Comparison of ENCODE assay signal across 17 cellular contexts in genomic region chr1:29017235-29017634, GRCh38.
DNase-seq lines count a peak whose midpoint lies in the region; ATAC-seq and TF ChIP-seq lines count a peak whose summit lies in the region.
"Had no signal": no experiment of that assay in that cellular context is flagged by ENCODE, and none has a peak within 500 bp of the region (broad histone marks: within the 10 kb centered on the region; RNA-seq: fewer than 3 reads in every experiment).

No MANE protein-coding gene starts in this region.

- POLR2A ChIA-PET in A673 (lab: Charles Lee; ENCODE audit: low non-redundant PET), result no interaction called here
- POLR2A ChIA-PET in CD8-positive, alpha-beta T cell (lab: Charles Lee), result no interaction called here

- no peak overlapping the region for H3K4me3 ChIP-seq in A673 (ENCODE audit: low read depth, low read length, poor library complexity, severe bottlenecking)
- no peak overlapping the region for H3K4me3 ChIP-seq in CD8-positive, alpha-beta T cell (ENCODE audit: low read depth, low read length)
- H3K4me3 ChIP-seq: A549, BLaER1 had no signal

- H3K27ac Mint-ChIP-seq in CD8-positive, alpha-beta T cell, result peak overlapping the region; percentile 19
- H3K27ac Mint-ChIP-seq in T-helper 17 cell, result peak overlapping the region; percentile 29
- H3K27ac Mint-ChIP-seq in natural killer cell, result peak overlapping the region; percentile 37 to 65
- H3K27ac Mint-ChIP-seq: CD14-positive monocyte, H9 had no signal

- H3K4me3 Mint-ChIP-seq in CD8-positive, alpha-beta T cell, result no peak overlapping the region
- H3K4me3 Mint-ChIP-seq in T-helper 17 cell, result no peak overlapping the region
- no peak overlapping the region for H3K4me3 Mint-ChIP-seq in natural killer cell
- H3K4me3 Mint-ChIP-seq: CD14-positive monocyte, H9, IgD-negative memory B cell had no signal

- ATAC-seq in CD8-positive, alpha-beta T cell, result no peak
- ATAC-seq in T-helper 17 cell (no peak), natural killer cell (peak; percentile 72 to 92 (median 91)), left ventricle myocardium superior (no peak)
- ATAC-seq: A549, HepG2 had no signal

- peaks cover 12% of the 10 kb centered on the region for H3K4me1 Mint-ChIP-seq in CD8-positive, alpha-beta T cell (ENCODE audit: low read depth)
- H3K4me1 Mint-ChIP-seq in T-helper 17 cell (peaks cover 3% of the 10 kb centered on the region), natural killer cell (peaks cover 14 to 18% of the 10 kb centered on the region in 2 donors)
- H3K4me1 Mint-ChIP-seq: H9, IgD-negative memory B cell had no signal

- TF ChIP-seq CTCF in A673 (conservative IDR thresholded peaks at IDR 0.05; ENCODE audit: low read depth, low read length) (no peak), natural killer cell (IDR thresholded peaks at IDR 0.05) (no peak)
- TF ChIP-seq CTCF in CD8-positive, alpha-beta T cell (IDR thresholded peaks at IDR 0.05), result no peak

- H3K9me3 ChIP-seq in A673 (ENCODE audit: low read depth, low read length, poor library complexity, severe bottlenecking) (no peaks in the 10 kb centered on the region), T-helper 17 cell (ENCODE audit: control insufficient read depth, low read length, poor library complexity, severe bottlenecking) (no peaks in the 10 kb centered on the region)
- H3K9me3 ChIP-seq in CD8-positive, alpha-beta T cell (ENCODE audit: low read length), result no peaks in the 10 kb centered on the region
- H3K9me3 ChIP-seq: A549, BLaER1 had no signal

- CTCF ChIA-PET in A673 (lab: Charles Lee), result no interaction called here
- CTCF ChIA-PET in CD8-positive, alpha-beta T cell (lab: Charles Lee), result no interaction called here

- intact Hi-C loops in A673 (cut with micrococcal nuclease; ENCODE audit: unreplicated experiment), result no loop called here
- intact Hi-C loops in CD8-positive, alpha-beta T cell (cut with DNase I, micrococcal nuclease), result no loop called here
- intact Hi-C loops in natural killer cell (cut with micrococcal nuclease), result no loop called here
- intact Hi-C loops in left ventricle myocardium superior (cut with micrococcal nuclease), result no loop called here

- no peaks in the 10 kb centered on the region for H3K27me3 Mint-ChIP-seq in CD8-positive, alpha-beta T cell (ENCODE audit: low read depth)
- H3K27me3 Mint-ChIP-seq in T-helper 17 cell, result no peaks in the 10 kb centered on the region
- H3K27me3 Mint-ChIP-seq in natural killer cell (ENCODE audit: low read depth in 2 of 2), result no peaks in the 10 kb centered on the region
- H3K27me3 Mint-ChIP-seq: IgD-negative memory B cell had no signal

- BruUV-seq in A673 (replicated peaks; lab: Mats Ljungman, UMichigan), result no TSS peak

- peaks cover 64% of the 10 kb centered on the region for H3K36me3 Mint-ChIP-seq in CD8-positive, alpha-beta T cell
- no peaks in the 10 kb centered on the region for H3K36me3 Mint-ChIP-seq in T-helper 17 cell (ENCODE audit: low read depth)
- H3K36me3 Mint-ChIP-seq in natural killer cell, result no peaks in the 10 kb centered on the region
- H3K36me3 Mint-ChIP-seq: IgD-negative memory B cell had no signal

- no peaks in the 10 kb centered on the region for H3K4me1 ChIP-seq in A673 (ENCODE audit: insufficient read depth, low read length, poor library complexity, severe bottlenecking)
- H3K4me1 ChIP-seq in CD8-positive, alpha-beta T cell (ENCODE audit: insufficient read depth, low read length), result no peaks in the 10 kb centered on the region
- H3K4me1 ChIP-seq: A549, BLaER1 had no signal

- H3K27me3 ChIP-seq in A673 (replicated peaks; ENCODE audit: insufficient read depth, low read depth, low read length, poor library complexity), result no peaks in the 10 kb centered on the region
- no peaks in the 10 kb centered on the region for H3K27me3 ChIP-seq in CD8-positive, alpha-beta T cell (ENCODE audit: insufficient read depth, low read length)
- H3K27me3 ChIP-seq: BLaER1 had no signal

- peaks cover 94% of the 10 kb centered on the region for H3K36me3 ChIP-seq in A673 (ENCODE audit: insufficient read depth, low read length, poor library complexity, severe bottlenecking)
- peaks cover 8% of the 10 kb centered on the region for H3K36me3 ChIP-seq in CD8-positive, alpha-beta T cell (ENCODE audit: insufficient read depth, low read length)

- DNase-seq in A673 (ENCODE audit: low spot score) (no peak), T-helper 17 cell (no peak), natural killer cell (no peak), COLO668 (lab: John Stamatoyannopoulos, UW; ENCODE audit: unreplicated experiment) (no peak), dermis blood vessel endothelial cell (no peak), left ventricle myocardium superior (no peak)
- peak in 1 of 7 experiments; percentile 13 for DNase-seq in CD8-positive, alpha-beta T cell
- DNase-seq: DMS153, DMS79, GF-D8, H9, KBM-7 had no signal

- H3K27ac ChIP-seq in A673 (ENCODE audit: low read depth, low read length, poor library complexity, severe bottlenecking), result peak overlapping the region; percentile 39
- H3K27ac ChIP-seq in CD8-positive, alpha-beta T cell (ENCODE audit: low read depth, low read length), result no peak overlapping the region
- H3K27ac ChIP-seq: A549, BLaER1 had no signal

- no peaks in the 10 kb centered on the region for H3K9me3 Mint-ChIP-seq in CD8-positive, alpha-beta T cell
- no peaks in the 10 kb centered on the region for H3K9me3 Mint-ChIP-seq in natural killer cell
- H3K9me3 Mint-ChIP-seq: CD14-positive monocyte, H9, IgD-negative memory B cell had no signal

Comparison
In these comparisons a context has a peak if more than half of its experiments do, and no peak if none do; other contexts are left out.
1. ATAC-seq: peak in natural killer cell (3 of 3); none in CD8-positive, alpha-beta T cell (single experiment), T-helper 17 cell (single experiment) and left ventricle myocardium superior (single experiment).
2. Peak in every context shown above with its lines, with median percentiles within 50 percentile points of each other: H3K27ac Mint-ChIP-seq.